Comparison of ENCODE assay signal across 1 cellular context in the genomic region with DNA sequence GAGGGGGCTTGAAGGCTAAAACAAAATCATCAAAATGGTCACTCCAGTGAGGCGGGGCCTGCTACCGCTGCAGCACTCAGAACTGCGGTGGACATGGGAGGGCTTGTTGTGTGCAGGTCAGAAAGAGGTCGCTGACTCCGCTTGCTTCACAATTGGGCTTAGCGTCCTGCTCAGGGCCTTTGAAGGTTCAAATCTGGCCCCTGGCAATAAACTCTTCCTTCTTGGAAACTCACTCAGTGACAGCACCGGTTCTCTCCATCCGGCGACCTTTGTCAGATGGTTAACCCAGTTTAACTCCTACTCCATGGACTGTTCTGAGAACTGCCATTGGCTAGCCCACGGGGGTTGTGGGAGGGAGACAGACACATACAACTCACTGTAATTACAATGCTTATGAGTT.
TF ChIP-seq lines count a peak whose summit lies in the region.

No MANE protein-coding gene starts in this region.

TF ChIP-seq in IMR-90, 13 proteins besides CTCF, POLR2A, EP300 and RAD21 (continued from another document):
- TF ChIP-seq CEBPB (IDR thresholded peaks at IDR 0.05; ENCODE audit: low read depth, low read length) (no peak), NFE2L2 (IDR thresholded peaks at IDR 0.05; ENCODE audit: low read depth, low read length) (no peak), MXI1 (IDR thresholded peaks at IDR 0.05; ENCODE audit: borderline replicate concordance, low read depth, low read length) (no peak), RCOR1 (IDR thresholded peaks at IDR 0.05; ENCODE audit: insufficient replicate concordance, low read length) (no peak), BHLHE40 (IDR thresholded peaks at IDR 0.05; ENCODE audit: low read depth, low read length) (no peak), FOS (IDR thresholded peaks at IDR 0.05; ENCODE audit: low read depth, low read length) (no peak)
- TF ChIP-seq, protein P1, sequence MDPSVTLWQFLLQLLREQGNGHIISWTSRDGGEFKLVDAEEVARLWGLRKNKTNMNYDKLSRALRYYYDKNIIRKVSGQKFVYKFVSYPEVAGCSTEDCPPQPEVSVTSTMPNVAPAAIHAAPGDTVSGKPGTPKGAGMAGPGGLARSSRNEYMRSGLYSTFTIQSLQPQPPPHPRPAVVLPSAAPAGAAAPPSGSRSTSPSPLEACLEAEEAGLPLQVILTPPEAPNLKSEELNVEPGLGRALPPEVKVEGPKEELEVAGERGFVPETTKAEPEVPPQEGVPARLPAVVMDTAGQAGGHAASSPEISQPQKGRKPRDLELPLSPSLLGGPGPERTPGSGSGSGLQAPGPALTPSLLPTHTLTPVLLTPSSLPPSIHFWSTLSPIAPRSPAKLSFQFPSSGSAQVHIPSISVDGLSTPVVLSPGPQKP (IDR thresholded peaks at IDR 0.05; ENCODE audit: borderline replicate concordance, low read depth, low read length): no peak
TF ChIP-seq in IMR-90: peak in this region for 0.
